ENCODE assay signal across 9 cellular contexts in the genomic region with DNA sequence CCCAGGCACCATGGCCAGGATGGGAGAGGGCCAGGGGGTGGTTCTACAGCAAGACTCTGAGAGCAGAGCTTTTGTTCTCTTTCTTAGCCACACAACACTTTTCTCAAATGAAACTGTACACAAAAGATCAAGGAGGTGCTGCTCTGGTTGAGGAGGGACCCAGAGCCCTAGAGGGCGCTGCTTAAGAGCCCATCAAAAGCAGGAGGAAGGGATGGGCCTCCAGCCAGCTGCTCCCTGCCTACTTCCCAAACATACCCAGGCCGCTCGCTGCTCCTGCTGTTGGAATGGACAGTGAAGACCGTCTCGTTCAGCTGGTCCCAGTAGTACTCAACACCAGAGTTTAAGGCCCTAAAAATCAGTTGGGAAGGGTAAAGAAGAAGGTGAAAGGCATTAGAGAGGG. TPM values are rescaled to one million over a fixed set of nuclear protein-coding genes. Genes with fewer than 3 reads are reported as not detected.
DNase-seq lines count a peak whose midpoint lies in the region; ATAC-seq and TF ChIP-seq lines count a peak whose summit lies in the region.
"Had no signal": no experiment of that assay in that cellular context is flagged by ENCODE, and none has a peak within 500 bp of the region (broad histone marks: within the 10 kb centered on the region; RNA-seq: fewer than 3 reads in every experiment).

No MANE protein-coding gene starts in this region.

- POLR2A ChIA-PET in OCI-LY7 (lab: Charles Lee): no interaction called here

- no peaks in the 10 kb centered on the region for H3K79me2 ChIP-seq in OCI-LY7 (ENCODE audit: insufficient read depth, low read depth, low read length)

- no TSS peak for BruUV-seq in OCI-LY7 (replicated peaks; lab: Mats Ljungman, UMichigan)

- H3K27ac ChIP-seq in cardiac muscle cell: no peak overlapping the region
- no peak overlapping the region for H3K27ac ChIP-seq in OCI-LY7 (ENCODE audit: low read depth, low read length, poor library complexity, severe bottlenecking)
- H3K27ac ChIP-seq in stomach: no peak overlapping the region
- no peak overlapping the region for H3K27ac ChIP-seq in suprapubic skin
- H3K27ac ChIP-seq: vagina had no signal

- H4K20me1 ChIP-seq in OCI-LY7 (ENCODE audit: insufficient read depth, low read length): no peaks in the 10 kb centered on the region

- CTCF ChIA-PET in OCI-LY7 (lab: Charles Lee; ENCODE audit: unreplicated experiment): no interaction called here

- TF ChIP-seq EP300 in stomach (IDR thresholded peaks at IDR 0.05) (no peak), suprapubic skin (IDR thresholded peaks at IDR 0.05) (no peak)

- H3K27ac Mint-ChIP-seq in stimulated activated effector memory CD8-positive, alpha-beta T cell treated with anti-CD3 and anti-CD28 coated beads, Interleukin-12 subunit alpha, Interleukin-12 subunit beta, amount 100 ng/mL, for 72 hours: peak overlapping the region; percentile 85

- no peaks in the 10 kb centered on the region for H3K9me3 Mint-ChIP-seq in stimulated activated effector memory CD8-positive, alpha-beta T cell treated with anti-CD3 and anti-CD28 coated beads, Interleukin-12 subunit alpha, Interleukin-12 subunit beta, amount 100 ng/mL, for 72 hours

- peak; percentile 30 for TF ChIP-seq CTCF in cardiac muscle cell (IDR thresholded peaks at IDR 0.05; ENCODE audit: low read depth, low read length)
- peak; percentile 59 for TF ChIP-seq CTCF in OCI-LY7 (conservative IDR thresholded peaks at IDR 0.05; ENCODE audit: low read length)
- peak; percentile 22 for TF ChIP-seq CTCF in epithelial cell of proximal tubule (conservative IDR thresholded peaks at IDR 0.05; ENCODE audit: low read depth, low read length)
- no peak for TF ChIP-seq CTCF in stomach (IDR thresholded peaks at IDR 0.05)
- no peak for TF ChIP-seq CTCF in suprapubic skin (IDR thresholded peaks at IDR 0.05)

- DNase-seq in cardiac muscle cell (ENCODE audit: low read depth in 1 of 2, low spot score in 1 of 2) (peak in 1 of 2 donors; percentile 36), Right ventricle myocardium superior (no peak), OCI-LY7 (ENCODE audit: low spot score) (no peak), epithelial cell of proximal tubule (ENCODE audit: low read depth) (no peak), NCI-H446 (lab: John Stamatoyannopoulos, UW) (no peak), stomach (no peak), suprapubic skin (ENCODE audit: low spot score in 2 of 2) (no peak)
- no peak for DNase-seq in stimulated activated effector memory CD8-positive, alpha-beta T cell treated with anti-CD3 and anti-CD28 coated beads, Interleukin-12 subunit alpha, Interleukin-12 subunit beta, amount 100 ng/mL, for 72 hours (ENCODE audit: low spot score in 2 of 2)

- no peak for ATAC-seq in Right ventricle myocardium superior (ENCODE audit: poor library complexity)
- ATAC-seq in stimulated activated effector memory CD8-positive, alpha-beta T cell treated with anti-CD3 and anti-CD28 coated beads, Interleukin-12 subunit alpha, Interleukin-12 subunit beta, amount 100 ng/mL, for 72 hours: no peak

- intact Hi-C loops in Right ventricle myocardium superior (cut with DNase I) (loop anchor here (10.0 kb wide), 1 partner anchor 65 kb away; no protein-coding TSS in a partner anchor), OCI-LY7 (cut with micrococcal nuclease; ENCODE audit: unreplicated experiment) (no loop called here), stomach (cut with DNase I; ENCODE audit: low total_unique reads) (no loop called here)

- H3K9me3 ChIP-seq in cardiac muscle cell (ENCODE audit: low read depth): no peaks in the 10 kb centered on the region
- no peaks in the 10 kb centered on the region for H3K9me3 ChIP-seq in OCI-LY7 (ENCODE audit: low read length)
- H3K9me3 ChIP-seq in stomach: no peaks in the 10 kb centered on the region
- H3K9me3 ChIP-seq in suprapubic skin: no peaks in the 10 kb centered on the region
- H3K9me3 ChIP-seq: vagina had no signal

- H3K4me3 Mint-ChIP-seq in stimulated activated effector memory CD8-positive, alpha-beta T cell treated with anti-CD3 and anti-CD28 coated beads, Interleukin-12 subunit alpha, Interleukin-12 subunit beta, amount 100 ng/mL, for 72 hours: no peak overlapping the region

- peaks cover 4% of the 10 kb centered on the region for H3K36me3 ChIP-seq in cardiac muscle cell
- peaks cover 52% of the 10 kb centered on the region for H3K36me3 ChIP-seq in OCI-LY7 (ENCODE audit: insufficient read depth, low read length)
- peaks cover 46 to 99% (median 95%) of the 10 kb centered on the region in 4 donors for H3K36me3 ChIP-seq in stomach
- H3K36me3 ChIP-seq in suprapubic skin: peaks cover 81% of the 10 kb centered on the region

- TF ChIP-seq POLR2A in stomach (IDR thresholded peaks at IDR 0.05) (no peak), suprapubic skin (IDR thresholded peaks at IDR 0.05) (no peak)

- no peaks in the 10 kb centered on the region for H3K9me2 ChIP-seq in OCI-LY7 (ENCODE audit: insufficient read depth, low read length)

- H3K36me3 Mint-ChIP-seq in stimulated activated effector memory CD8-positive, alpha-beta T cell treated with anti-CD3 and anti-CD28 coated beads, Interleukin-12 subunit alpha, Interleukin-12 subunit beta, amount 100 ng/mL, for 72 hours: peaks cover 57% of the 10 kb centered on the region

- H3K4me3 ChIP-seq in cardiac muscle cell (no peak overlapping the region), OCI-LY7 (ENCODE audit: low read depth, low read length, poor library complexity, severe bottlenecking) (no peak overlapping the region), epithelial cell of proximal tubule (ENCODE audit: low read depth, low read length) (no peak overlapping the region), stomach (no peak overlapping the region), suprapubic skin (no peak overlapping the region)
- H3K4me3 ChIP-seq: vagina had no signal

- H3K27me3 ChIP-seq in cardiac muscle cell: no peaks in the 10 kb centered on the region
- H3K27me3 ChIP-seq in stomach: no peaks in the 10 kb centered on the region
- no peaks in the 10 kb centered on the region for H3K27me3 ChIP-seq in suprapubic skin
- H3K27me3 ChIP-seq: vagina had no signal

- H3K4me2 ChIP-seq in OCI-LY7 (ENCODE audit: low read length): no peak overlapping the region

- no peaks in the 10 kb centered on the region for H3K4me1 Mint-ChIP-seq in stimulated activated effector memory CD8-positive, alpha-beta T cell treated with anti-CD3 and anti-CD28 coated beads, Interleukin-12 subunit alpha, Interleukin-12 subunit beta, amount 100 ng/mL, for 72 hours

- no peaks in the 10 kb centered on the region for H3K4me1 ChIP-seq in cardiac muscle cell (ENCODE audit: low read depth)
- no peaks in the 10 kb centered on the region for H3K4me1 ChIP-seq in OCI-LY7 (ENCODE audit: insufficient read depth, low read length, poor library complexity, severe bottlenecking)
- H3K4me1 ChIP-seq in stomach: no peaks in the 10 kb centered on the region
- no peaks in the 10 kb centered on the region for H3K4me1 ChIP-seq in suprapubic skin
- H3K4me1 ChIP-seq: vagina had no signal

- 57 to 91% (median 72%) methylated on average over 5 of the region's 5 CpGs for WGBS in stomach, 5 donors
- 83% methylated on average over 5 of the region's 5 CpGs for WGBS in suprapubic skin

- no peak overlapping the region for H2AFZ ChIP-seq in OCI-LY7 (ENCODE audit: low read length)

RNA-seq across cellular contexts. Expression of a gene that starts 18.4 kb away (rescaled TPM):
- total RNA-seq in cardiac muscle cell: 0.51 and 0.56 TPM in 2 replicates
- not detected in 2 replicates for polyA plus RNA-seq in cardiac muscle cell
- total RNA-seq in Right ventricle myocardium superior: not detected
- 0.09 TPM in 1 of 2 replicates, not detected in the other for total RNA-seq in OCI-LY7 (2014; rRNA removed; shearing (Covaris generic))
- 0.24 TPM in 1 of 2 replicates, not detected in the other for total RNA-seq in OCI-LY7 (2022)
- not detected in 2 replicates for total RNA-seq in epithelial cell of proximal tubule
- 1 to 10 TPM in 1 of 5 donors, under 1 TPM in 1, not detected in 3; 0.37 to 2.8 TPM for total RNA-seq in stomach
- polyA plus RNA-seq in stomach: not detected
- total RNA-seq in suprapubic skin: 1 to 10 TPM in 3 of 4 donors, under 1 TPM in 1; 0.80 to 3.0 (median 2.6) TPM
- total RNA-seq: vagina had no signal

RNA-seq across cellular contexts. Expression of a gene that starts 28.6 kb away (rescaled TPM):
- total RNA-seq in cardiac muscle cell: 2,973 and 4,339 TPM in 2 replicates
- 3,396 and 3,769 TPM in 2 replicates for polyA plus RNA-seq in cardiac muscle cell
- total RNA-seq in Right ventricle myocardium superior: 4.7 TPM
- 4.1 and 5.1 TPM in 2 replicates for total RNA-seq in OCI-LY7 (2014; rRNA removed; shearing (Covaris generic))
- 5.4 and 6.2 TPM in 2 replicates for total RNA-seq in OCI-LY7 (2022)
- total RNA-seq in epithelial cell of proximal tubule: 345 and 604 TPM in 2 replicates
- 100 to 1,000 TPM in 1 of 5 donors, 10 to 100 TPM in 3, 1 to 10 TPM in 1; 5.5 to 151 (median 21.0) TPM for total RNA-seq in stomach
- 10 to 100 TPM; 22.5 to 56.5 (median 29.2) TPM for polyA plus RNA-seq in stomach
- total RNA-seq in suprapubic skin: 10 to 100 TPM in 3 of 4 donors, 1 to 10 TPM in 1; 9.1 to 22.6 (median 13.9) TPM

Comparison
In these comparisons a context has a peak if more than half of its experiments do, and no peak if none do; other contexts are left out.
1. CTCF ChIP-seq: peak in cardiac muscle cell (single experiment), OCI-LY7 (single experiment) and epithelial cell of proximal tubule (single experiment); none in stomach (0 of 7) and suprapubic skin (0 of 2).